Comparison of ENCODE assay signal across 14 cellular contexts in the genomic region with DNA sequence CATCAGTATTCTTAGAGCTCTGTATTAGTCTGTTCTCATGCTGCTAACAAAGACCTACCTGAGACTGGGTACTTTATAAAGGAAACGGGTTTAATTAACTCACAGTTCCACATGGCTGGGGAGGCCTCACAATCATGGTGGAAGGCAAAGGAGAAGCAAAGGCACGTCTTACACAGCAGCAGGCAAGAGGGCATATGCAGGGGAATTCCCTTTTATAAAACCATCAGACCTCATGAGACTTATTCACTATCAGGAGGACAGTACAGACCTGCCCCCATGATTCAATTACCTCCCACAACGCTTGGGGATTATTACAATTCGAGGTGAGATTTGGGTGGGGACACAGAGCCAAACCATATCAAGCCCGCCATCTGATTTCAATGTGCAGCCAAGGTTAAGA. TPM values are rescaled to one million over a fixed set of nuclear protein-coding genes. Genes with fewer than 3 reads are reported as not detected.
A peak's percentile ranks its signal among the peaks of the same experiment; 100 is the strongest.
DNase-seq lines count a peak whose midpoint lies in the region; ATAC-seq, FAIRE-seq and TF ChIP-seq lines count a peak whose summit lies in the region.
"Not testable (repeated sequence)": the region's sequence is repeated elsewhere in the genome, so short reads cannot be mapped to it uniquely, and the experiment has no call there.
"Had no signal": no experiment of that assay in that cellular context is flagged by ENCODE, and none has a peak within 500 bp of the region (broad histone marks: within the 10 kb centered on the region; RNA-seq: fewer than 3 reads in every experiment).

No MANE protein-coding gene starts in this region.

- not testable (repeated sequence) for H3K4me3 ChIP-seq in Karpas-422 (ENCODE audit: low read length); K562

- not testable (repeated sequence) for H3K9ac ChIP-seq in Karpas-422 (ENCODE audit: low read length); K562 (ENCODE audit: insufficient read depth in 1 of 2, low read depth in 2 of 2, low read length in 2 of 2)

- not testable (repeated sequence) for H3K4me2 ChIP-seq in Karpas-422 (ENCODE audit: low read depth, low read length, poor library complexity, severe bottlenecking); K562 (ENCODE audit: insufficient read depth, low read length)

- not testable (repeated sequence) for TF ChIP-seq EP300 in K562 (IDR thresholded peaks at IDR 0.05; ENCODE audit: low read length)

- not testable (repeated sequence) for H3K9me1 ChIP-seq in K562 (ENCODE audit: control insufficient read depth, insufficient read depth, low read length)

- not testable (repeated sequence) for TF ChIP-seq RAD21 in K562 (CRISPR knock-in tag; conservative IDR thresholded peaks at IDR 0.05 in 1 of 2, IDR thresholded peaks at IDR 0.05 in 1 of 2)

- H3K79me2 ChIP-seq in Karpas-422 (ENCODE audit: low read length); K562 (ENCODE audit: control insufficient read depth, insufficient read depth, low read length): not testable (repeated sequence)

- H4K20me1 ChIP-seq in Karpas-422 (ENCODE audit: insufficient read depth, low read depth, low read length); K562 (replicated peaks; ENCODE audit: control insufficient read depth, insufficient read depth, low read length): not testable (repeated sequence)

- H3K27me3 ChIP-seq in Karpas-422 (ENCODE audit: low read length); K562 (ENCODE audit: control insufficient read depth in 2 of 2, insufficient read depth in 2 of 2, low read length in 2 of 2): not testable (repeated sequence)

- H2AFZ ChIP-seq in Karpas-422 (ENCODE audit: low read length); K562 (ENCODE audit: low read depth, low read length): not testable (repeated sequence)

- peak; percentile 5 for DNase-seq in Karpas-422
- not testable (repeated sequence) for DNase-seq in K562 (ENCODE audit: extremely low read depth in 1 of 4, low spot score in 3 of 4)

- H3K9me3 ChIP-seq in Karpas-422 (ENCODE audit: low read length); K562 (replicated peaks; ENCODE audit: control insufficient read depth, insufficient read depth, low read depth, low read length): not testable (repeated sequence)

- H3K9me2 ChIP-seq in Karpas-422 (replicated peaks; ENCODE audit: insufficient read depth, low read length): not testable (repeated sequence)

- BruUV-seq in K562 (replicated peaks; lab: Mats Ljungman, UMichigan): not testable (repeated sequence)

- in situ Hi-C loops in K562 (cut with MboI): not testable (repeated sequence)

- not testable (repeated sequence) for FAIRE-seq in K562 (lab: Jason Lieb, UNC)

- H3K4me1 ChIP-seq in Karpas-422 (ENCODE audit: low read length); K562 (replicated peaks in 1 of 2; ENCODE audit: control insufficient read depth in 2 of 2, insufficient read depth in 2 of 2, low read length in 2 of 2): not testable (repeated sequence)

- intact Hi-C loops in K562 (cut with micrococcal nuclease): not testable (repeated sequence)

- CTCF ChIA-PET in K562 (lab: Yijun Ruan, JAX; ENCODE audit: low intra/inter-chr PET ratio): not testable (repeated sequence)

- TF ChIP-seq CTCF in K562 (IDR thresholded peaks at IDR 0.05 in 2 of 3, conservative IDR thresholded peaks at IDR 0.05 in 1 of 3; ENCODE audit: insufficient read depth in 2 of 3, low read depth in 1 of 3, low read length in 3 of 3): not testable (repeated sequence)

- H3K27ac ChIP-seq in Karpas-422 (ENCODE audit: low read length); K562 (ENCODE audit: extremely low read depth, low read depth, low read length): not testable (repeated sequence)

- TF ChIP-seq POLR2A in K562 (conservative IDR thresholded peaks at IDR 0.05): not testable (repeated sequence)

- not testable (repeated sequence) for H3K36me3 ChIP-seq in Karpas-422 (ENCODE audit: insufficient read depth, low read length); K562 (ENCODE audit: control insufficient read depth, insufficient read depth, low read length)

- ATAC-seq in K562: not testable (repeated sequence)

- WGBS in K562 (ENCODE audit: insufficient coverage, low coverage, missing lambda C conversion rate): 49% methylated on average over 4 of the region's 5 CpGs

- POLR2A ChIA-PET in K562 (lab: Yijun Ruan, JAX): interaction anchor here (1.0 kb wide), 1 partner anchor 18 kb away, joined by 3 read pairs; no protein-coding TSS in a partner anchor

TF ChIP-seq in K562, 482 proteins besides CTCF, POLR2A, EP300 and RAD21:
- peak; percentile 92 for TF ChIP-seq ZNF431 (CRISPR knock-in tag; IDR thresholded peaks at IDR 0.05)

RNA-seq across cellular contexts. Expression of gene VSIG4, which starts 17.1 kb away (rescaled TPM):
- not detected in 2 replicates for total RNA-seq in Karpas-422 (2014; rRNA removed; shearing (Covaris generic); ENCODE audit: low replicate concordance)
- not detected in 2 replicates for total RNA-seq in K562 (2011; cell fraction: chromatin; rRNA removed; ENCODE audit: low replicate concordance)
- 0.17 TPM in 1 of 2 replicates, not detected in the other for total RNA-seq in K562 (2011; cell fraction: nucleolus; rRNA removed)
- total RNA-seq in K562 (2011; cell fraction: nucleoplasm; rRNA removed): 0.37 TPM in 1 of 2 replicates, not detected in the other
- total RNA-seq in K562 (2014; rRNA removed) (not detected in 2 replicates), K562 (2014; rRNA removed; fragmentation: Illumina TruSeq; extraction: Trizol) (0.22 and 0.29 TPM in 2 replicates), K562 (2015; rRNA removed; fragmentation: Illumina TruSeq; extraction: Trizol) (0.23 and 0.33 TPM in 2 replicates), K562 (2021) (0.47 and 0.49 TPM in 2 replicates)
- polyA plus RNA-seq in K562 (2011; rRNA removed) (0.22 and 0.58 TPM in 2 replicates), K562 (2014; fragmentation: Illumina TruSeq; extraction: Trizol) (0.43 and 0.46 TPM in 2 replicates), K562 (2014; fragmentation: Nextera tagmentation; extraction: Ambion mirVana) (1 to 10 TPM in 1 of 2 experiments, under 1 TPM in 1; 0.91 to 1.6 TPM), K562 (2014; rRNA removed) (0.12 and 0.61 TPM in 2 replicates)
- polyA plus RNA-seq in K562 (2011; cell fraction: cytosol; rRNA removed): 0.52 and 1.0 TPM in 2 replicates
- 0.48 and 1.2 TPM in 2 replicates for polyA plus RNA-seq in K562 (2011; cell fraction: nucleus; rRNA removed)
- 0.21 and 1.1 TPM in 2 replicates for polyA plus RNA-seq in K562 (2012)
- 0.35 and 0.42 TPM in 2 replicates for polyA minus RNA-seq in K562 (2011; rRNA and poly(A)+ RNA removed)
- polyA minus RNA-seq in K562 (2011; cell fraction: cytosol; rRNA and poly(A)+ RNA removed): not detected in 2 replicates
- polyA minus RNA-seq in K562 (2011; cell fraction: nucleus; rRNA and poly(A)+ RNA removed): 0.22 TPM in 1 of 2 replicates, not detected in the other
- total RNA-seq: A172; A673; B cell; Caco-2; Calu3; CD4-positive, CD25-positive, alpha-beta regulatory T cell; CD8-positive, alpha-beta T cell; Daoy had no signal
- polyA plus RNA-seq: A549; AG04450; BJ; CD4-positive, alpha-beta memory T cell; CD4-positive, CD25-positive, alpha-beta regulatory T cell had no signal
